In genomic region chr21:43020177-43020576, GRCh38 we compare ENCODE assay signal across 1 cellular context.
TF ChIP-seq lines count a peak whose summit lies in the region.

No MANE protein-coding gene starts in this region.

TF ChIP-seq in GM23338, 12 proteins besides CTCF, POLR2A, EP300 and RAD21 (continued from another document):
- no peak for TF ChIP-seq ZNF462 (CRISPR knock-in tag; IDR thresholded peaks at IDR 0.05)
- TF ChIP-seq STAT1 (IDR thresholded peaks at IDR 0.05; ENCODE audit: unreplicated experiment), result no peak
- no peak for TF ChIP-seq POLR2AphosphoS5 (IDR thresholded peaks at IDR 0.05; ENCODE audit: low read depth)
- no peak for TF ChIP-seq CREB1 (CRISPR knock-in tag; IDR thresholded peaks at IDR 0.05; ENCODE audit: low read depth)
- no peak for TF ChIP-seq EZH2 (IDR thresholded peaks at IDR 0.05; ENCODE audit: low read depth, unreplicated experiment)
- no peak for TF ChIP-seq REST (IDR thresholded peaks at IDR 0.05; ENCODE audit: unreplicated experiment)
- no peak for TF ChIP-seq ZNF114 (CRISPR knock-in tag; IDR thresholded peaks at IDR 0.05)
- TF ChIP-seq ZNF331 (CRISPR knock-in tag; IDR thresholded peaks at IDR 0.05; ENCODE audit: low read depth), result no peak
- no peak for TF ChIP-seq ETS1 (IDR thresholded peaks at IDR 0.05)
- no peak for TF ChIP-seq EZH2phosphoT487 (IDR thresholded peaks at IDR 0.05; ENCODE audit: unreplicated experiment)
- TF ChIP-seq NANOG (IDR thresholded peaks at IDR 0.05; ENCODE audit: borderline replicate concordance), result no peak
